In genomic region chr22:17159504-17159951, GRCh38 we compare ENCODE assay signal across 8 cellular contexts. TPM values are rescaled to one million over a fixed set of nuclear protein-coding genes. Genes with fewer than 3 reads are reported as not detected.
DNase-seq lines count a peak whose midpoint lies in the region; ATAC-seq, FAIRE-seq and TF ChIP-seq lines count a peak whose summit lies in the region.

No MANE protein-coding gene starts in this region.

- no peak for FAIRE-seq in HepG2 (lab: Jason Lieb, UNC)

- no peak for TF ChIP-seq RAD21 in liver (IDR thresholded peaks at IDR 0.05)
- TF ChIP-seq RAD21 in HepG2 (CRISPR knock-in tag; IDR thresholded peaks at IDR 0.05) = no peak

- in situ Hi-C loops in HepG2 (cut with HindIII; ENCODE audit: extremely low pct_ligation_motif_present, low pct_unique_long_range_greater_than_20kb) (no loop called here), gastrocnemius medialis (cut with MboI; ENCODE audit: low sequenced_read_pairs in 4 of 4) (loop anchor here in 3 of 4 donors (10.0 to 25.0 kb wide), 3 partner anchors 85 to 478 kb away; partner anchors contain the start of genes ATP6V1E1 (in 1 of the 3) and BCL2L13 (in 1 of the 3))

- no peak overlapping the region for H2AFZ ChIP-seq in HepG2 (ENCODE audit: low read length)

- TF ChIP-seq EP300 in HepG2 (IDR thresholded peaks at IDR 0.05; ENCODE audit: low read depth in 2 of 2, low read length in 2 of 2) = no peak
- no peak for TF ChIP-seq EP300 in HepG2 (CRISPR knock-in tag; IDR thresholded peaks at IDR 0.05; ENCODE audit: borderline replicate concordance)

- intact Hi-C loops in HepG2 (cut with micrococcal nuclease; ENCODE audit: unreplicated experiment) = no loop called here
- intact Hi-C loops in gastrocnemius medialis (cut with DNase I; ENCODE audit: low total_unique reads) = loop anchor here (5.0 kb wide), 2 partner anchors 37 to 208 kb away; partner anchors contain the start of genes CECR2 and TMEM121B

- H3K9ac ChIP-seq in liver (ENCODE audit: low read depth in 1 of 2, low read length in 2 of 2) = peak overlapping the region; percentile 49 to 59
- H3K9ac ChIP-seq in HepG2 (ENCODE audit: insufficient read depth, low read depth, low read length) = no peak overlapping the region

- H3K9me3 ChIP-seq in liver (ENCODE audit: control insufficient read depth in 4 of 4, low read length in 3 of 4) (no peaks in the 10 kb centered on the region), HepG2 (ENCODE audit: low read length) (no peaks in the 10 kb centered on the region), gastrocnemius medialis (no peaks in the 10 kb centered on the region)

- POLR2A ChIA-PET in HepG2 (lab: Yijun Ruan, JAX) (no interaction called here), RWPE1 (lab: Yijun Ruan, JAX; ENCODE audit: low non-redundant PET) (interaction anchor here (0.6 kb wide), 1 partner anchor 79 kb away, joined by 4 read pairs; no protein-coding TSS in a partner anchor)

- no peaks in the 10 kb centered on the region for H3K79me2 ChIP-seq in HepG2 (ENCODE audit: insufficient read depth, low read length)

- BruUV-seq in HepG2 (replicated peaks; lab: Mats Ljungman, UMichigan) = no TSS peak

- TF ChIP-seq POLR2A in HepG2 (IDR thresholded peaks at IDR 0.05; ENCODE audit: insufficient read depth in 1 of 2, low read depth in 2 of 2, low read length in 2 of 2) (no peak), gastrocnemius medialis (IDR thresholded peaks at IDR 0.05) (no peak)

- peak overlapping the region; percentile 97 to 99 for H3K27ac ChIP-seq in liver (ENCODE audit: low read depth in 1 of 2, low read length in 2 of 2)
- H3K27ac ChIP-seq in HepG2 (ENCODE audit: extremely low read length, insufficient read depth, low read length) = no peak overlapping the region
- H3K27ac ChIP-seq in RWPE1 = peak overlapping the region; percentile 96
- peak overlapping the region; percentile 91 to 94 (median 91) for H3K27ac ChIP-seq in gastrocnemius medialis

- TF ChIP-seq CTCF in liver (IDR thresholded peaks at IDR 0.05; ENCODE audit: low read depth, low read length, missing input control) (no peak), HepG2 (CRISPR knock-in tag; IDR thresholded peaks at IDR 0.05) (no peak), RWPE1 (conservative IDR thresholded peaks at IDR 0.05; ENCODE audit: low read depth) (no peak), gastrocnemius medialis (IDR thresholded peaks at IDR 0.05 in 4 of 5, conservative IDR thresholded peaks at IDR 0.05 in 1 of 5) (no peak)

- DNase-seq in HepG2 (ENCODE audit: low spot score) (no peak), RWPE1 (ENCODE audit: low spot score) (peak; percentile 27), amygdala (lab: John Stamatoyannopoulos, UW) (peak in 40 of 56 donors; percentile 8 to 84 (median 56)), hypothalamus (lab: John Stamatoyannopoulos, UW) (peak in 35 of 51 donors; percentile 8 to 89 (median 55)), gastrocnemius medialis (peak in 1 of 2 donors; percentile 44), GM19240 (ENCODE audit: insufficient read length, low spot score) (no peak)

- H3K36me3 ChIP-seq in liver (ENCODE audit: control insufficient read depth in 4 of 4, insufficient read depth in 3 of 4, low read depth in 1 of 4, low read length in 3 of 4) (no peaks in the 10 kb centered on the region), HepG2 (replicated peaks in 1 of 2; ENCODE audit: control insufficient read depth in 1 of 2, insufficient read depth in 2 of 2, low read length in 2 of 2) (no peaks in the 10 kb centered on the region), gastrocnemius medialis (no peaks in the 10 kb centered on the region)

- H3K4me1 ChIP-seq in liver (ENCODE audit: control insufficient read depth in 4 of 4, insufficient read depth in 4 of 4, low read length in 3 of 4) (peaks cover 9 to 48% (median 30%) of the 10 kb centered on the region in 4 donors), HepG2 (ENCODE audit: insufficient read depth, low read length) (no peaks in the 10 kb centered on the region), gastrocnemius medialis (peaks cover 31 to 36% of the 10 kb centered on the region in 2 donors)

- no peak overlapping the region for H3K4me2 ChIP-seq in HepG2 (ENCODE audit: low read depth, low read length)

- CTCF ChIA-PET in HepG2 (lab: Yijun Ruan, JAX; ENCODE audit: low intra/inter-chr PET ratio, low total read pairs) = no interaction called here
- CTCF ChIA-PET in RWPE1 (lab: Yijun Ruan, JAX) = interaction anchor here (0.6 to 1.4 kb wide), 4 partner anchors 12 to 84 kb away, joined by 3 to 6 read pairs (median 4); no protein-coding TSS in a partner anchor

- ATAC-seq in HepG2 (no peak), HG03175 (IDR thresholded peaks at IDR 0.05; ENCODE audit: unreplicated experiment) (peak; percentile 23), gastrocnemius medialis (peak; percentile 38 to 47)

- WGBS in liver = 3% methylated on average over 35 of the region's 35 CpGs
- 83% methylated on average over 23 of the region's 35 CpGs for WGBS in HepG2 (ENCODE audit: low lambda C conversion rate)

- H3K27me3 ChIP-seq in liver (ENCODE audit: control insufficient read depth in 4 of 4, insufficient read depth in 4 of 4, low read length in 3 of 4) = no peaks in the 10 kb centered on the region
- H3K27me3 ChIP-seq in HepG2 (ENCODE audit: control insufficient read depth in 1 of 2, insufficient read depth in 2 of 2, low read length in 2 of 2) = peaks cover 2 to 11% of the 10 kb centered on the region in 2 experiments; a peak in 2 of 5 replicates
- no peaks in the 10 kb centered on the region for H3K27me3 ChIP-seq in gastrocnemius medialis

- H4K20me1 ChIP-seq in HepG2 (ENCODE audit: insufficient read depth, low read length) = no peaks in the 10 kb centered on the region

- H3K4me3 ChIP-seq in liver (ENCODE audit: low read depth in 1 of 3, low read length in 3 of 3) (peak overlapping the region; percentile 60 to 78 (median 63)), HepG2 (replicated peaks in 1 of 3; ENCODE audit: insufficient read depth in 1 of 3, low read depth in 2 of 3, low read length in 3 of 3) (no peak overlapping the region), gastrocnemius medialis (peak overlapping the region; percentile 70 to 90 (median 80))

RNA-seq across cellular contexts. Expression of gene HDHD5, which starts 0.5 kb away (rescaled TPM):
- 10 to 100 TPM; 13.2 to 38.2 TPM for total RNA-seq in liver
- polyA plus RNA-seq in liver = 10 to 100 TPM; 33.5 to 46.1 TPM
- total RNA-seq in HepG2 (2016; rRNA removed; fragmentation: Illumina TruSeq; extraction: Trizol) = not detected in 2 replicates
- total RNA-seq in HepG2 (2016; cell fraction: cytosol; rRNA removed; fragmentation: Illumina TruSeq; extraction: Trizol; ENCODE audit: low read depth) = not detected in 2 replicates
- total RNA-seq in HepG2 (2016; cell fraction: insoluble cytoplasmic fraction; rRNA removed; fragmentation: Illumina TruSeq; extraction: Trizol) = not detected in 2 replicates
- total RNA-seq in HepG2 (2016; cell fraction: membrane; rRNA removed; fragmentation: Illumina TruSeq; extraction: Trizol) = not detected in 2 replicates
- total RNA-seq in HepG2 (2016; cell fraction: nucleus; rRNA removed; fragmentation: Illumina TruSeq; extraction: Trizol) = not detected in 2 replicates
- polyA plus RNA-seq in HepG2 (2011; rRNA removed) = not detected in 2 replicates
- not detected in 2 replicates for polyA plus RNA-seq in HepG2 (2011; cell fraction: cytosol; rRNA removed)
- not detected in 2 replicates for polyA plus RNA-seq in HepG2 (2011; cell fraction: nucleus; rRNA removed)
- not detected in 2 replicates for polyA plus RNA-seq in HepG2 (2012)
- polyA plus RNA-seq in HepG2 (2016; cell fraction: cytosol; fragmentation: Illumina TruSeq; extraction: Trizol; ENCODE audit: low read depth) = not detected in 2 replicates
- not detected in 2 replicates for polyA plus RNA-seq in HepG2 (2016; cell fraction: insoluble cytoplasmic fraction; fragmentation: Illumina TruSeq; extraction: Trizol; ENCODE audit: low read depth)
- polyA plus RNA-seq in HepG2 (2016; cell fraction: membrane; fragmentation: Illumina TruSeq; extraction: Trizol; ENCODE audit: low read depth) = not detected in 2 replicates
- not detected in 2 replicates for polyA plus RNA-seq in HepG2 (2016; cell fraction: nucleus; fragmentation: Illumina TruSeq; extraction: Trizol; ENCODE audit: insufficient read depth, low read depth)
- 0.34 and 36.3 TPM in 2 replicates for polyA minus RNA-seq in HepG2 (2011; rRNA and poly(A)+ RNA removed; ENCODE audit: low replicate concordance)
- 0.69 and 0.79 TPM in 2 replicates for polyA minus RNA-seq in HepG2 (2011; cell fraction: cytosol; rRNA and poly(A)+ RNA removed)
- 0.52 TPM in 1 of 2 replicates, not detected in the other for polyA minus RNA-seq in HepG2 (2011; cell fraction: nucleus; rRNA and poly(A)+ RNA removed)
- 10 to 100 TPM; 32.0 to 38.5 (median 35.1) TPM for total RNA-seq in gastrocnemius medialis

RNA-seq across cellular contexts. Expression of gene TMEM121B, which starts 38.4 kb away (rescaled TPM):
- total RNA-seq in liver (under 1 TPM; 0.09 to 0.17 TPM), HepG2 (2016; rRNA removed; fragmentation: Illumina TruSeq; extraction: Trizol) (not detected in 2 replicates), gastrocnemius medialis (under 1 TPM; 0.17 to 0.29 (median 0.24) TPM)
- polyA plus RNA-seq in liver (under 1 TPM; 0.06 to 0.12 TPM), HepG2 (2011; rRNA removed) (not detected in 2 replicates)
- total RNA-seq in HepG2 (2016; cell fraction: cytosol; rRNA removed; fragmentation: Illumina TruSeq; extraction: Trizol; ENCODE audit: low read depth) = not detected in 2 replicates
- total RNA-seq in HepG2 (2016; cell fraction: insoluble cytoplasmic fraction; rRNA removed; fragmentation: Illumina TruSeq; extraction: Trizol) = not detected in 2 replicates
- not detected in 2 replicates for total RNA-seq in HepG2 (2016; cell fraction: membrane; rRNA removed; fragmentation: Illumina TruSeq; extraction: Trizol)
- not detected in 2 replicates for total RNA-seq in HepG2 (2016; cell fraction: nucleus; rRNA removed; fragmentation: Illumina TruSeq; extraction: Trizol)
- 0.01 TPM in 1 of 2 replicates, not detected in the other for polyA plus RNA-seq in HepG2 (2011; cell fraction: cytosol; rRNA removed)
- polyA plus RNA-seq in HepG2 (2011; cell fraction: nucleus; rRNA removed) = not detected in 2 replicates
- not detected in 2 replicates for polyA plus RNA-seq in HepG2 (2012)
- not detected in 2 replicates for polyA plus RNA-seq in HepG2 (2016; cell fraction: cytosol; fragmentation: Illumina TruSeq; extraction: Trizol; ENCODE audit: low read depth)
- polyA plus RNA-seq in HepG2 (2016; cell fraction: insoluble cytoplasmic fraction; fragmentation: Illumina TruSeq; extraction: Trizol; ENCODE audit: low read depth) = not detected in 2 replicates
- polyA plus RNA-seq in HepG2 (2016; cell fraction: membrane; fragmentation: Illumina TruSeq; extraction: Trizol; ENCODE audit: low read depth) = not detected in 2 replicates
- not detected in 2 replicates for polyA plus RNA-seq in HepG2 (2016; cell fraction: nucleus; fragmentation: Illumina TruSeq; extraction: Trizol; ENCODE audit: insufficient read depth, low read depth)
- polyA minus RNA-seq in HepG2 (2011; rRNA and poly(A)+ RNA removed; ENCODE audit: low replicate concordance) = not detected in 2 replicates
- polyA minus RNA-seq in HepG2 (2011; cell fraction: cytosol; rRNA and poly(A)+ RNA removed) = not detected in 2 replicates
- not detected in 2 replicates for polyA minus RNA-seq in HepG2 (2011; cell fraction: nucleus; rRNA and poly(A)+ RNA removed)

RNA-seq across cellular contexts. Expression of gene ADA2, which starts 59.7 kb away (rescaled TPM):
- total RNA-seq in liver (10 to 100 TPM in 1 of 2 donors, 1 to 10 TPM in 1; 8.7 to 18.7 TPM), HepG2 (2016; rRNA removed; fragmentation: Illumina TruSeq; extraction: Trizol) (not detected in 2 replicates), gastrocnemius medialis (1 to 10 TPM; 2.2 to 3.4 (median 2.7) TPM)
- polyA plus RNA-seq in liver (1 to 10 TPM; 3.2 to 9.6 TPM), HepG2 (2011; rRNA removed) (not detected in 2 replicates)
- total RNA-seq in HepG2 (2016; cell fraction: cytosol; rRNA removed; fragmentation: Illumina TruSeq; extraction: Trizol; ENCODE audit: low read depth) = not detected in 2 replicates
- total RNA-seq in HepG2 (2016; cell fraction: insoluble cytoplasmic fraction; rRNA removed; fragmentation: Illumina TruSeq; extraction: Trizol) = not detected in 2 replicates
- total RNA-seq in HepG2 (2016; cell fraction: membrane; rRNA removed; fragmentation: Illumina TruSeq; extraction: Trizol) = not detected in 2 replicates
- not detected in 2 replicates for total RNA-seq in HepG2 (2016; cell fraction: nucleus; rRNA removed; fragmentation: Illumina TruSeq; extraction: Trizol)
- not detected in 2 replicates for polyA plus RNA-seq in HepG2 (2011; cell fraction: cytosol; rRNA removed)
- polyA plus RNA-seq in HepG2 (2011; cell fraction: nucleus; rRNA removed) = not detected in 2 replicates
- not detected in 2 replicates for polyA plus RNA-seq in HepG2 (2012)
- not detected in 2 replicates for polyA plus RNA-seq in HepG2 (2016; cell fraction: cytosol; fragmentation: Illumina TruSeq; extraction: Trizol; ENCODE audit: low read depth)
- not detected in 2 replicates for polyA plus RNA-seq in HepG2 (2016; cell fraction: insoluble cytoplasmic fraction; fragmentation: Illumina TruSeq; extraction: Trizol; ENCODE audit: low read depth)
- not detected in 2 replicates for polyA plus RNA-seq in HepG2 (2016; cell fraction: membrane; fragmentation: Illumina TruSeq; extraction: Trizol; ENCODE audit: low read depth)
- not detected in 2 replicates for polyA plus RNA-seq in HepG2 (2016; cell fraction: nucleus; fragmentation: Illumina TruSeq; extraction: Trizol; ENCODE audit: insufficient read depth, low read depth)
- not detected in 2 replicates for polyA minus RNA-seq in HepG2 (2011; rRNA and poly(A)+ RNA removed; ENCODE audit: low replicate concordance)
- polyA minus RNA-seq in HepG2 (2011; cell fraction: cytosol; rRNA and poly(A)+ RNA removed) = not detected in 2 replicates
- polyA minus RNA-seq in HepG2 (2011; cell fraction: nucleus; rRNA and poly(A)+ RNA removed) = not detected in 2 replicates

Comparison
In these comparisons a context has a peak if more than half of its experiments do, and no peak if none do; other contexts are left out.
1. H3K4me3 ChIP-seq: peak in liver (3 of 3) and gastrocnemius medialis (4 of 4); none in HepG2 (0 of 3).
2. RNA of gene HDHD5, which starts 0.5 kb away (total RNA-seq): 13.2 to 38.2 TPM in liver and 32.0 to 38.5 TPM in gastrocnemius medialis; not detected in HepG2; every median in the first group is over 10 times any median in the second.
3. DNase-seq: peak in RWPE1 (single experiment), amygdala (40 of 56) and hypothalamus (35 of 51); none in HepG2 (single experiment) and GM19240 (single experiment).